Comparison of ENCODE assay signal across 20 cellular contexts in the genomic region with DNA sequence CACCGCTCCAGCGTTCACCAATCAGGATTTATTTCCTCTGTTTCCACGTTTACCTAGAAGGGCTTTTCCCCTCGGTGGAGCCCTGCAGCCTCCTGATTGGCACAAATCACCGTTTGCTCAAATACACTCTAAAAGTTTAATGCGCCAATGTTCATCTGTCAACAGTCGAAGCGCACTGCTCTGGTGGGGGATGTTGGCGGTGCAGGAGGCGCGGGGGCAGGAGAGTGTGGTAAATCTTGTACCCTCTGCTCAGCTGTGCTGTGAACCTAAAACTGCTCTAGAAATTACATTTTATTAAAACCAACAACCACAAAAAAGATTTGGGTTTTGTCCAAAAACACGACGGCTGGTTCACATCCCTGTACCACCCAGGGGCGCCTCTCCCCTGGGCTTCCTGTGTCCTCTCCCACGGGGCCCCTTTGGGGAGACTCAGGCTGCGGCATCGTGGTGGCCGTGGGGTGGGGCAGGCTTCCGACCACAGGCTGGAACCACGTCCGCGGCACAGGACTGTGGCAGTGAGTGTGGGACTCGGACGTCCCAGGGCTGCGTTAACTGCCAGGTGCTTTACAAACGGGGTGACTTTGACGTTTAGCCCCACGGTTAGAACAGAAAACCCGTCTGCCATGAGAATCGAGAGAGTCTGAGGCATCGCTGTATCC. TPM values are rescaled to one million over a fixed set of nuclear protein-coding genes. Genes with fewer than 3 reads are reported as not detected.
DNase-seq lines count a peak whose midpoint lies in the region; ATAC-seq and TF ChIP-seq lines count a peak whose summit lies in the region.
"Had no signal": no experiment of that assay in that cellular context is flagged by ENCODE, and none has a peak within 500 bp of the region (broad histone marks: within the 10 kb centered on the region; RNA-seq: fewer than 3 reads in every experiment).

No MANE protein-coding gene starts in this region.

- no peak overlapping the region for H3K4me3 ChIP-seq in suprapubic skin
- H3K4me3 ChIP-seq: HAP-1, PC-9 had no signal

- TF ChIP-seq EP300 in suprapubic skin (IDR thresholded peaks at IDR 0.05), result no peak

- 48% methylated on average over 27 of the region's 31 CpGs for WGBS in suprapubic skin

- DNase-seq in activated naive CD8-positive, alpha-beta T cell treated with anti-CD3 and anti-CD28 coated beads, Interleukin-2, amount 10 ng/mL, durations not matched to agents 7 days and 5 days, result no peak
- DNase-seq in activated naive CD8-positive, alpha-beta T cell treated with anti-CD3 and anti-CD28 coated beads for 36 hours, result no peak
- DNase-seq in KBM-7, result peak; percentile 43
- peak; percentile 15 for DNase-seq in epidermal melanocyte (ENCODE audit: insufficient read length, low spot score)
- no peak for DNase-seq in stimulated activated effector memory CD8-positive, alpha-beta T cell treated with anti-CD3 and anti-CD28 coated beads, Interleukin-12 subunit alpha, Interleukin-12 subunit beta, amount 100 ng/mL, for 72 hours (ENCODE audit: low spot score in 2 of 2)
- no peak for DNase-seq in suprapubic skin (ENCODE audit: low spot score in 2 of 2)
- DNase-seq in retina, result no peak
- no peak for DNase-seq in NCI-H774 (lab: John Stamatoyannopoulos, UW)
- DNase-seq: ACHN, EL, NCI-H1092, NCI-H1694, NCI-H345, NCI-H526 treated with DMSO at 0.1 percent for 48 hours, PC-9 had no signal

- peaks cover 27% of the 10 kb centered on the region for H3K27me3 Mint-ChIP-seq in activated naive CD8-positive, alpha-beta T cell treated with anti-CD3 and anti-CD28 coated beads, Interleukin-2, amount 10 ng/mL, durations not matched to agents 7 days and 5 days
- peaks cover 24% of the 10 kb centered on the region for H3K27me3 Mint-ChIP-seq in activated naive CD8-positive, alpha-beta T cell treated with anti-CD3 and anti-CD28 coated beads for 36 hours

- ATAC-seq in activated naive CD8-positive, alpha-beta T cell treated with anti-CD3 and anti-CD28 coated beads, Interleukin-2, amount 10 ng/mL, durations not matched to agents 7 days and 5 days (ENCODE audit: low read depth), result peak; percentile 36
- ATAC-seq in stimulated activated effector memory CD8-positive, alpha-beta T cell treated with anti-CD3 and anti-CD28 coated beads, Interleukin-12 subunit alpha, Interleukin-12 subunit beta, amount 100 ng/mL, for 72 hours, result peak; percentile 27

- TF ChIP-seq POLR2A in suprapubic skin (IDR thresholded peaks at IDR 0.05), result no peak

- H3K27ac Mint-ChIP-seq in activated naive CD8-positive, alpha-beta T cell treated with anti-CD3 and anti-CD28 coated beads, Interleukin-2, amount 10 ng/mL, durations not matched to agents 7 days and 5 days, result no peak overlapping the region
- H3K27ac Mint-ChIP-seq in activated naive CD8-positive, alpha-beta T cell treated with anti-CD3 and anti-CD28 coated beads for 36 hours, result no peak overlapping the region
- no peak overlapping the region for H3K27ac Mint-ChIP-seq in stimulated activated effector memory CD8-positive, alpha-beta T cell treated with anti-CD3 and anti-CD28 coated beads, Interleukin-12 subunit alpha, Interleukin-12 subunit beta, amount 100 ng/mL, for 72 hours
- H3K27ac Mint-ChIP-seq: B cell; CD8-positive, alpha-beta memory T cell had no signal

- no peaks in the 10 kb centered on the region for H3K9me3 Mint-ChIP-seq in activated naive CD8-positive, alpha-beta T cell treated with anti-CD3 and anti-CD28 coated beads, Interleukin-2, amount 10 ng/mL, durations not matched to agents 7 days and 5 days
- H3K9me3 Mint-ChIP-seq in activated naive CD8-positive, alpha-beta T cell treated with anti-CD3 and anti-CD28 coated beads for 36 hours, result peaks cover 2% of the 10 kb centered on the region
- H3K9me3 Mint-ChIP-seq in stimulated activated effector memory CD8-positive, alpha-beta T cell treated with anti-CD3 and anti-CD28 coated beads, Interleukin-12 subunit alpha, Interleukin-12 subunit beta, amount 100 ng/mL, for 72 hours, result no peaks in the 10 kb centered on the region
- H3K9me3 Mint-ChIP-seq: CD8-positive, alpha-beta memory T cell had no signal

- no peak overlapping the region for H3K27ac ChIP-seq in suprapubic skin
- H3K27ac ChIP-seq: PC-9 had no signal

- no peaks in the 10 kb centered on the region for H3K4me1 ChIP-seq in suprapubic skin
- H3K4me1 ChIP-seq: HAP-1 had no signal

- H3K27me3 ChIP-seq in suprapubic skin, result peaks cover 33% of the 10 kb centered on the region

- no peaks in the 10 kb centered on the region for H3K9me3 ChIP-seq in suprapubic skin

- peaks cover 8% of the 10 kb centered on the region for H3K4me1 Mint-ChIP-seq in activated naive CD8-positive, alpha-beta T cell treated with anti-CD3 and anti-CD28 coated beads, Interleukin-2, amount 10 ng/mL, durations not matched to agents 7 days and 5 days
- H3K4me1 Mint-ChIP-seq in activated naive CD8-positive, alpha-beta T cell treated with anti-CD3 and anti-CD28 coated beads for 36 hours, result peaks cover 6% of the 10 kb centered on the region
- H3K4me1 Mint-ChIP-seq in stimulated activated effector memory CD8-positive, alpha-beta T cell treated with anti-CD3 and anti-CD28 coated beads, Interleukin-12 subunit alpha, Interleukin-12 subunit beta, amount 100 ng/mL, for 72 hours, result peaks cover 8% of the 10 kb centered on the region
- H3K4me1 Mint-ChIP-seq: B cell had no signal

- TF ChIP-seq CTCF in suprapubic skin (IDR thresholded peaks at IDR 0.05), result no peak

- no peaks in the 10 kb centered on the region for H3K36me3 Mint-ChIP-seq in activated naive CD8-positive, alpha-beta T cell treated with anti-CD3 and anti-CD28 coated beads, Interleukin-2, amount 10 ng/mL, durations not matched to agents 7 days and 5 days
- no peaks in the 10 kb centered on the region for H3K36me3 Mint-ChIP-seq in activated naive CD8-positive, alpha-beta T cell treated with anti-CD3 and anti-CD28 coated beads for 36 hours
- H3K36me3 Mint-ChIP-seq in stimulated activated effector memory CD8-positive, alpha-beta T cell treated with anti-CD3 and anti-CD28 coated beads, Interleukin-12 subunit alpha, Interleukin-12 subunit beta, amount 100 ng/mL, for 72 hours, result no peaks in the 10 kb centered on the region
- H3K36me3 Mint-ChIP-seq: CD8-positive, alpha-beta memory T cell had no signal

- in situ Hi-C loops in KBM-7 (cut with MboI; ENCODE audit: low pct_unique_long_range_greater_than_20kb, low sequenced_read_pairs), result loop anchor here (25.0 kb wide), 1 partner anchor 282 kb away; no protein-coding TSS in a partner anchor

- H3K36me3 ChIP-seq in suprapubic skin, result no peaks in the 10 kb centered on the region
- H3K36me3 ChIP-seq: HAP-1 had no signal

- POLR2A ChIA-PET in activated naive CD8-positive, alpha-beta T cell treated with anti-CD3 and anti-CD28 coated beads, Interleukin-2, amount 10 ng/mL, durations not matched to agents 7 days and 5 days (lab: Charles Lee), result no interaction called here

- no peak overlapping the region for H3K4me3 Mint-ChIP-seq in activated naive CD8-positive, alpha-beta T cell treated with anti-CD3 and anti-CD28 coated beads, Interleukin-2, amount 10 ng/mL, durations not matched to agents 7 days and 5 days
- H3K4me3 Mint-ChIP-seq in activated naive CD8-positive, alpha-beta T cell treated with anti-CD3 and anti-CD28 coated beads for 36 hours, result no peak overlapping the region
- no peak overlapping the region for H3K4me3 Mint-ChIP-seq in stimulated activated effector memory CD8-positive, alpha-beta T cell treated with anti-CD3 and anti-CD28 coated beads, Interleukin-12 subunit alpha, Interleukin-12 subunit beta, amount 100 ng/mL, for 72 hours
- H3K4me3 Mint-ChIP-seq: B cell had no signal

RNA-seq across cellular contexts. Expression of gene TTLL8, which starts 13.5 kb away (rescaled TPM):
- total RNA-seq in activated naive CD8-positive, alpha-beta T cell treated with anti-CD3 and anti-CD28 coated beads, Interleukin-2, amount 10 ng/mL, durations not matched to agents 7 days and 5 days, result not detected
- total RNA-seq in activated naive CD8-positive, alpha-beta T cell treated with anti-CD3 and anti-CD28 coated beads for 36 hours, result not detected
- total RNA-seq in suprapubic skin, result not detected
- total RNA-seq: B cell; CD8-positive, alpha-beta memory T cell; HT-29; PC-9; SK-MEL-5 had no signal

RNA-seq across cellular contexts. Expression of gene IL17REL, which starts 32.0 kb away (rescaled TPM):
- not detected for total RNA-seq in activated naive CD8-positive, alpha-beta T cell treated with anti-CD3 and anti-CD28 coated beads, Interleukin-2, amount 10 ng/mL, durations not matched to agents 7 days and 5 days
- not detected for total RNA-seq in activated naive CD8-positive, alpha-beta T cell treated with anti-CD3 and anti-CD28 coated beads for 36 hours
- total RNA-seq in suprapubic skin, result not detected
- total RNA-seq: PC-9, SK-MEL-5 had no signal

RNA-seq across cellular contexts. Expression of gene MLC1, which starts 40.6 kb away (rescaled TPM):
- total RNA-seq in activated naive CD8-positive, alpha-beta T cell treated with anti-CD3 and anti-CD28 coated beads, Interleukin-2, amount 10 ng/mL, durations not matched to agents 7 days and 5 days, result 1 to 10 TPM; 4.2 to 4.9 TPM
- total RNA-seq in activated naive CD8-positive, alpha-beta T cell treated with anti-CD3 and anti-CD28 coated beads for 36 hours, result 1 to 10 TPM; 1.5 to 2.1 TPM
- total RNA-seq in suprapubic skin, result 1 to 10 TPM in 1 of 4 donors, under 1 TPM in 3; 0.49 to 3.4 (median 0.70) TPM
- total RNA-seq: B cell, HT-29, PC-9, SK-MEL-5 had no signal

RNA-seq across cellular contexts. Expression of gene MOV10L1, which starts 45.2 kb away (rescaled TPM):
- not detected for total RNA-seq in activated naive CD8-positive, alpha-beta T cell treated with anti-CD3 and anti-CD28 coated beads, Interleukin-2, amount 10 ng/mL, durations not matched to agents 7 days and 5 days
- under 1 TPM; 0.14 to 0.23 TPM for total RNA-seq in activated naive CD8-positive, alpha-beta T cell treated with anti-CD3 and anti-CD28 coated beads for 36 hours
- total RNA-seq in suprapubic skin, result under 1 TPM in 2 of 4 donors, not detected in 2; 0.68 to 0.80 TPM
- total RNA-seq: B cell; CD8-positive, alpha-beta memory T cell; HT-29; PC-9 had no signal

Comparison
In these comparisons a context has a peak if more than half of its experiments do, and no peak if none do; other contexts are left out.
1. DNase-seq: peak in KBM-7 (single experiment) and epidermal melanocyte (single experiment); none in activated naive CD8-positive, alpha-beta T cell treated with anti-CD3 and anti-CD28 coated beads, Interleukin-2, amount 10 ng/mL, durations not matched to agents 7 days and 5 days (single experiment), activated naive CD8-positive, alpha-beta T cell treated with anti-CD3 and anti-CD28 coated beads for 36 hours (single experiment), stimulated activated effector memory CD8-positive, alpha-beta T cell treated with anti-CD3 and anti-CD28 coated beads, Interleukin-12 subunit alpha, Interleukin-12 subunit beta, amount 100 ng/mL, for 72 hours (0 of 2), suprapubic skin (0 of 2), retina (single experiment) and NCI-H774 (single experiment).